Comparison of ENCODE assay signal across 14 cellular contexts in genomic region chr10:75967491-75967890, GRCh38.
"Had no signal": no experiment of that assay in that cellular context is flagged by ENCODE, and none has a peak within 500 bp of the region (broad histone marks: within the 10 kb centered on the region; RNA-seq: fewer than 3 reads in every experiment).

No MANE protein-coding gene starts in this region.

- H3K27ac Mint-ChIP-seq: activated CD4-positive, alpha-beta memory T cell treated with anti-CD3 and anti-CD28 coated beads, Interleukin-2, amount 10 ng/mL, durations not matched to agents 7 days and 5 days; activated CD4-positive, alpha-beta T cell treated with anti-CD3 and anti-CD28 coated beads for 36 hours; activated naive CD4-positive, alpha-beta T cell treated with anti-CD3 and anti-CD28 coated beads, Interleukin-2, amount 10 ng/mL, durations not matched to agents 7 days and 5 days; activated T-helper 17 cell treated with anti-CD3 and anti-CD28 coated beads, Interleukin-2, amount 50 U/mL, for 72 hours; mesothelial cell of epicardium had no signal

- ATAC-seq: activated CD4-positive, alpha-beta T cell treated with anti-CD3 and anti-CD28 coated beads for 36 hours; activated T-helper 17 cell treated with anti-CD3 and anti-CD28 coated beads, Interleukin-2, amount 50 U/mL, for 72 hours; heart left ventricle; right cardiac atrium had no signal

- H3K27me3 ChIP-seq: heart left ventricle, neutrophil, tibial artery, vagina had no signal

- H3K4me3 ChIP-seq: heart left ventricle, tibial artery, vagina had no signal

- H3K4me3 Mint-ChIP-seq: activated CD4-positive, alpha-beta memory T cell treated with anti-CD3 and anti-CD28 coated beads, Interleukin-2, amount 10 ng/mL, durations not matched to agents 7 days and 5 days; activated CD4-positive, alpha-beta T cell treated with anti-CD3 and anti-CD28 coated beads for 36 hours; activated naive CD4-positive, alpha-beta T cell treated with anti-CD3 and anti-CD28 coated beads, Interleukin-2, amount 10 ng/mL, durations not matched to agents 7 days and 5 days; activated T-helper 17 cell treated with anti-CD3 and anti-CD28 coated beads, Interleukin-2, amount 50 U/mL, for 72 hours; mesothelial cell of epicardium had no signal

- H3K36me3 ChIP-seq: heart left ventricle, neutrophil, tibial artery, vagina had no signal

- H3K27ac ChIP-seq: heart left ventricle, neutrophil, tibial artery, vagina had no signal

- H3K4me1 Mint-ChIP-seq: activated CD4-positive, alpha-beta memory T cell treated with anti-CD3 and anti-CD28 coated beads, Interleukin-2, amount 10 ng/mL, durations not matched to agents 7 days and 5 days; activated CD4-positive, alpha-beta T cell treated with anti-CD3 and anti-CD28 coated beads for 36 hours; activated naive CD4-positive, alpha-beta T cell treated with anti-CD3 and anti-CD28 coated beads, Interleukin-2, amount 10 ng/mL, durations not matched to agents 7 days and 5 days; activated T-helper 17 cell treated with anti-CD3 and anti-CD28 coated beads, Interleukin-2, amount 50 U/mL, for 72 hours had no signal

- H3K27me3 Mint-ChIP-seq: activated CD4-positive, alpha-beta memory T cell treated with anti-CD3 and anti-CD28 coated beads, Interleukin-2, amount 10 ng/mL, durations not matched to agents 7 days and 5 days; activated CD4-positive, alpha-beta T cell treated with anti-CD3 and anti-CD28 coated beads for 36 hours; activated naive CD4-positive, alpha-beta T cell treated with anti-CD3 and anti-CD28 coated beads, Interleukin-2, amount 10 ng/mL, durations not matched to agents 7 days and 5 days had no signal

- DNase-seq: activated CD4-positive, alpha-beta memory T cell treated with anti-CD3 and anti-CD28 coated beads, Interleukin-2, amount 10 ng/mL, durations not matched to agents 7 days and 5 days; activated CD4-positive, alpha-beta T cell treated with anti-CD3 and anti-CD28 coated beads for 36 hours; activated CD8-positive, alpha-beta memory T cell treated with anti-CD3 and anti-CD28 coated beads, Interleukin-2, amount 50 U/mL, for 48 hours; activated naive CD4-positive, alpha-beta T cell treated with anti-CD3 and anti-CD28 coated beads, Interleukin-2, amount 10 ng/mL, durations not matched to agents 7 days and 5 days; foreskin melanocyte; heart left ventricle; right cardiac atrium; small intestine; T1000; tibial artery had no signal

- H3K9me3 ChIP-seq: heart left ventricle, neutrophil, tibial artery, vagina had no signal

- H3K9me3 Mint-ChIP-seq: activated CD4-positive, alpha-beta memory T cell treated with anti-CD3 and anti-CD28 coated beads, Interleukin-2, amount 10 ng/mL, durations not matched to agents 7 days and 5 days; activated naive CD4-positive, alpha-beta T cell treated with anti-CD3 and anti-CD28 coated beads, Interleukin-2, amount 10 ng/mL, durations not matched to agents 7 days and 5 days; activated T-helper 17 cell treated with anti-CD3 and anti-CD28 coated beads, Interleukin-2, amount 50 U/mL, for 72 hours; mesothelial cell of epicardium had no signal

- H3K36me3 Mint-ChIP-seq: activated naive CD4-positive, alpha-beta T cell treated with anti-CD3 and anti-CD28 coated beads, Interleukin-2, amount 10 ng/mL, durations not matched to agents 7 days and 5 days; mesothelial cell of epicardium had no signal
